In the genomic region with DNA sequence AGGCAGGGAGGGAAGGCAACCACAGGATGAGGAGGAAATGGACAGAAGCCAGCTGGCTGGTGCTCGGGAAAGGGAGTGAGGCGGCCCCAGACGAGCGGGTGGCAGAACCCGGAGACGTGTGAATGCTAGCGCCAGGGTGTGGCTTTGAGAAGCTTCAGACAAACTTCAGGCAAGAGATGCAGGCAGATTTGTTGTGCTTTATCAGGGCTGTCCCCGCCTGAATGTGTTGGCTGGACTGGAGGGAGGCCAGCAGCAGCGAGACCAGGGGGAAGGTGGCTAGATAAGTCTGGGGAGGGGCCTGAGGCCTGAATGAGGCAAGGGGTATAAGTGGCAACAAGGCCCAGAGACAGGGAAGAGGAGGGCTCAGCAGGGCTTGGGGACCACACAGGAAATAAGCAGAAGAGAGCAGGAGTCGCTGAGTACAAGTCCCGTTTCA, we compare ENCODE assay signal across 12 cellular contexts. TPM values are rescaled to one million over a fixed set of nuclear protein-coding genes. Genes with fewer than 3 reads are reported as not detected.
A peak's percentile ranks its signal among the peaks of the same experiment; 100 is the strongest.
DNase-seq lines count a peak whose midpoint lies in the region; ATAC-seq, FAIRE-seq and TF ChIP-seq lines count a peak whose summit lies in the region.
"Had no signal": no experiment of that assay in that cellular context is flagged by ENCODE, and none has a peak within 500 bp of the region (broad histone marks: within the 10 kb centered on the region; RNA-seq: fewer than 3 reads in every experiment).

No MANE protein-coding gene starts in this region.

- intact Hi-C loops in head of caudate nucleus (cut with DNase I) = no loop called here

- peaks cover 42% of the 10 kb centered on the region for H3K36me3 Mint-ChIP-seq in brain

- H3K27me3 Mint-ChIP-seq in brain = no peaks in the 10 kb centered on the region

- peak; percentile 77 for FAIRE-seq in GM12891 (lab: Jason Lieb, UNC)

- peaks cover 0 to 2% (median 0%) of the 10 kb centered on the region in 5 experiments for H3K9me3 Mint-ChIP-seq in brain

- H3K4me1 Mint-ChIP-seq in brain = peaks cover 12% of the 10 kb centered on the region

- peak overlapping the region in 4 of 5 experiments; percentile 53 to 94 (median 83) for H3K27ac Mint-ChIP-seq in brain

- TF ChIP-seq CTCF in brain (conservative IDR thresholded peaks at IDR 0.05) = no peak

- H3K4me3 Mint-ChIP-seq in brain = peak overlapping the region in 2 of 5 experiments; percentile 18 to 60

- DNase-seq in GM12891 (ENCODE audit: insufficient read length, low spot score) (peak; percentile 57), HT1080 (ENCODE audit: low read depth) (peak; percentile 24), mucosa of gallbladder (ENCODE audit: low spot score) (peak; percentile 58), NCI-H2227 treated with DMSO at 0.1 percent for 48 hours (lab: John Stamatoyannopoulos, UW) (no peak), head of caudate nucleus (no peak), DMS79 (lab: John Stamatoyannopoulos, UW) (no peak)
- DNase-seq: brain microvascular endothelial cell, hippocampal formation, NCI-H2107, psoas muscle had no signal

- no peak for ATAC-seq in GM19467 (IDR thresholded peaks at IDR 0.05; ENCODE audit: unreplicated experiment)
- ATAC-seq: psoas muscle had no signal

- TF ChIP-seq POLR2A in GM12891 (IDR thresholded peaks at IDR 0.05; ENCODE audit: low read depth, low read length) = no peak

TF ChIP-seq in GM12891, 5 proteins besides CTCF, POLR2A, EP300 and RAD21:
- TF ChIP-seq POLR2AphosphoS5 (IDR thresholded peaks at IDR 0.05; ENCODE audit: low read depth, low read length) (no peak), PAX5 (IDR thresholded peaks at IDR 0.05; ENCODE audit: insufficient read depth, low read length, severe bottlenecking) (no peak), POU2F2 (IDR thresholded peaks at IDR 0.05; ENCODE audit: low read depth, low read length) (no peak), SPI1 (IDR thresholded peaks at IDR 0.05; ENCODE audit: low read depth, low read length) (no peak)
TF ChIP-seq in GM12891: peak in this region for 0.

RNA-seq across cellular contexts. Expression of gene CAMKK1, which starts 22.0 kb away (rescaled TPM):
- 0.64 TPM for polyA plus RNA-seq in GM12891 (2012; ENCODE audit: low read depth, missing spikeins)
- total RNA-seq in HT1080 (2014; rRNA removed; shearing (Covaris generic)) = 9.2 and 11.8 TPM in 2 replicates
- 8.0 and 8.2 TPM in 2 replicates for polyA plus RNA-seq in HT1080 (2015; cell fraction: cytosol; rRNA removed)
- 22.4 and 23.6 TPM in 2 replicates for polyA plus RNA-seq in HT1080 (2015; cell fraction: nucleus; rRNA removed)
- 21.9 TPM for polyA plus RNA-seq in brain (ENCODE audit: insufficient read depth, low read depth, low replicate concordance)
- total RNA-seq in mucosa of gallbladder = 6.6 TPM

RNA-seq across cellular contexts. Expression of gene NCBP3, which starts 24.8 kb away (rescaled TPM):
- 14.4 TPM for polyA plus RNA-seq in GM12891 (2012; ENCODE audit: low read depth, missing spikeins)
- 20.5 and 23.6 TPM in 2 replicates for total RNA-seq in HT1080 (2014; rRNA removed; shearing (Covaris generic))
- 12.3 and 13.6 TPM in 2 replicates for polyA plus RNA-seq in HT1080 (2015; cell fraction: cytosol; rRNA removed)
- 73.5 and 81.9 TPM in 2 replicates for polyA plus RNA-seq in HT1080 (2015; cell fraction: nucleus; rRNA removed)
- polyA plus RNA-seq in brain (ENCODE audit: insufficient read depth, low read depth, low replicate concordance) = 30.7 TPM
- 39.0 TPM for total RNA-seq in mucosa of gallbladder

RNA-seq across cellular contexts. Expression of gene P2RX1, which starts 45.4 kb away (rescaled TPM):
- 1.1 TPM for polyA plus RNA-seq in GM12891 (2012; ENCODE audit: low read depth, missing spikeins)
- not detected in 2 replicates for total RNA-seq in HT1080 (2014; rRNA removed; shearing (Covaris generic))
- not detected in 2 replicates for polyA plus RNA-seq in HT1080 (2015; cell fraction: cytosol; rRNA removed)
- polyA plus RNA-seq in HT1080 (2015; cell fraction: nucleus; rRNA removed) = 0.04 TPM in 1 of 2 replicates, not detected in the other
- polyA plus RNA-seq in brain (ENCODE audit: insufficient read depth, low read depth, low replicate concordance) = not detected
- 2.8 TPM for total RNA-seq in mucosa of gallbladder

Comparison
In these comparisons a context has a peak if more than half of its experiments do, and no peak if none do; other contexts are left out.
1. DNase-seq: peak in GM12891 (single experiment), HT1080 (single experiment) and mucosa of gallbladder (single experiment); none in NCI-H2227 treated with DMSO at 0.1 percent for 48 hours (single experiment), head of caudate nucleus (0 of 42) and DMS79 (single experiment).